27 cellular contexts compared by ENCODE assay signal in genomic region chr6:170207586-170207985, GRCh38.
DNase-seq lines count a peak whose midpoint lies in the region; ATAC-seq and TF ChIP-seq lines count a peak whose summit lies in the region.
"Had no signal": no experiment of that assay in that cellular context is flagged by ENCODE, and none has a peak within 500 bp of the region (broad histone marks: within the 10 kb centered on the region; RNA-seq: fewer than 3 reads in every experiment).

No MANE protein-coding gene starts in this region.

- POLR2A ChIA-PET in activated CD4-positive, alpha-beta T cell treated with anti-CD3 and anti-CD28 coated beads, Interleukin-2, amount 10 ng/mL, durations not matched to agents 7 days and 5 days (lab: Charles Lee), result no interaction called here
- POLR2A ChIA-PET in activated CD4-positive, alpha-beta T cell treated with anti-CD3 and anti-CD28 coated beads for 36 hours (lab: Charles Lee), result no interaction called here

- peaks cover 21% of the 10 kb centered on the region for H3K9me3 Mint-ChIP-seq in activated CD4-positive, alpha-beta T cell treated with anti-CD3 and anti-CD28 coated beads, Interleukin-2, amount 10 ng/mL, durations not matched to agents 7 days and 5 days
- H3K9me3 Mint-ChIP-seq in activated CD4-positive, alpha-beta T cell treated with anti-CD3 and anti-CD28 coated beads for 36 hours (ENCODE audit: low read depth), result peaks cover 10% of the 10 kb centered on the region
- H3K9me3 Mint-ChIP-seq in stimulated activated naive B cell treated with anti-CD40 and anti-IgM and Interleukin-4, amounts not matched to agents 10 μg/mL and 1 μg/mL and 100 μg/mL, for 72 hours, result peaks cover 13 to 17% of the 10 kb centered on the region in 2 donors

- no peak overlapping the region for H3K27ac ChIP-seq in right atrium auricular region
- no peak overlapping the region for H3K27ac ChIP-seq in left ventricle myocardium inferior (replicated peaks)
- H3K27ac ChIP-seq: C4-2B, left lung, neutrophil, upper lobe of left lung, VCaP had no signal

- H3K4me1 ChIP-seq in right atrium auricular region (no peaks in the 10 kb centered on the region), left ventricle myocardium inferior (no peaks in the 10 kb centered on the region)
- H3K4me1 ChIP-seq: Caco-2, left lung, upper lobe of left lung had no signal

- TF ChIP-seq CTCF in right atrium auricular region (IDR thresholded peaks at IDR 0.05) (no peak), left ventricle myocardium inferior (IDR thresholded peaks at IDR 0.05; ENCODE audit: borderline replicate concordance) (no peak)

- no peak overlapping the region for H3K4me3 Mint-ChIP-seq in activated CD4-positive, alpha-beta T cell treated with anti-CD3 and anti-CD28 coated beads, Interleukin-2, amount 10 ng/mL, durations not matched to agents 7 days and 5 days
- no peak overlapping the region for H3K4me3 Mint-ChIP-seq in activated CD4-positive, alpha-beta T cell treated with anti-CD3 and anti-CD28 coated beads for 36 hours
- no peak overlapping the region for H3K4me3 Mint-ChIP-seq in stimulated activated naive B cell treated with anti-CD40 and anti-IgM and Interleukin-4, amounts not matched to agents 10 μg/mL and 1 μg/mL and 100 μg/mL, for 72 hours
- H3K4me3 Mint-ChIP-seq: stimulated activated effector memory CD8-positive, alpha-beta T cell treated with anti-CD3 and anti-CD28 coated beads, Interleukin-12 subunit alpha, Interleukin-12 subunit beta, amount 100 ng/mL, for 72 hours had no signal

- ATAC-seq in activated CD4-positive, alpha-beta T cell treated with anti-CD3 and anti-CD28 coated beads for 36 hours, result no peak
- no peak for ATAC-seq in stimulated activated naive B cell treated with anti-CD40 and anti-IgM and Interleukin-4, amounts not matched to agents 10 μg/mL and 1 μg/mL and 100 μg/mL, for 72 hours (replicated peaks)
- no peak for ATAC-seq in GM19328 (IDR thresholded peaks at IDR 0.05; ENCODE audit: unreplicated experiment)
- no peak for ATAC-seq in HG03039 (IDR thresholded peaks at IDR 0.05; ENCODE audit: unreplicated experiment)
- ATAC-seq: left lung; stimulated activated effector memory CD8-positive, alpha-beta T cell treated with anti-CD3 and anti-CD28 coated beads, Interleukin-12 subunit alpha, Interleukin-12 subunit beta, amount 100 ng/mL, for 72 hours had no signal

- H3K27me3 ChIP-seq in right atrium auricular region, result no peaks in the 10 kb centered on the region
- peaks cover 32% of the 10 kb centered on the region for H3K27me3 ChIP-seq in left ventricle myocardium inferior (ENCODE audit: low read depth)
- H3K27me3 ChIP-seq: neutrophil had no signal

- DNase-seq in activated CD4-positive, alpha-beta T cell treated with anti-CD3 and anti-CD28 coated beads, Interleukin-2, amount 10 ng/mL, durations not matched to agents 7 days and 5 days, result peak; percentile 3
- DNase-seq in activated CD4-positive, alpha-beta T cell treated with anti-CD3 and anti-CD28 coated beads for 36 hours, result no peak
- peak; percentile 26 for DNase-seq in right atrium auricular region (ENCODE audit: low spot score)
- DNase-seq in left ventricle myocardium inferior, result no peak
- peak; percentile 60 for DNase-seq in mesenteric fat pad (ENCODE audit: low spot score)
- no peak for DNase-seq in stimulated activated naive B cell treated with anti-CD40 and anti-IgM and Interleukin-4, amounts not matched to agents 10 μg/mL and 1 μg/mL and 100 μg/mL, for 72 hours
- DNase-seq: activated CD4-positive, alpha-beta T cell treated with anti-CD3 and anti-CD28 coated beads for 4 hours; caudate nucleus; glutamatergic neuron; IMR-90; NCI-H1436; NCI-H2081 treated with DMSO at 0.1 percent for 48 hours; NCI-H446 treated with DMSO at 0.1 percent for 48 hours; NCI-H82; RPMI8226; substantia nigra; T1000 had no signal

- H3K4me3 ChIP-seq in right atrium auricular region (no peak overlapping the region), left ventricle myocardium inferior (no peak overlapping the region)
- H3K4me3 ChIP-seq: left lung, upper lobe of left lung had no signal

- no peaks in the 10 kb centered on the region for H3K9me3 ChIP-seq in right atrium auricular region
- no peaks in the 10 kb centered on the region for H3K9me3 ChIP-seq in left ventricle myocardium inferior (replicated peaks)
- H3K9me3 ChIP-seq: Caco-2, neutrophil, upper lobe of left lung had no signal

- H3K36me3 Mint-ChIP-seq in activated CD4-positive, alpha-beta T cell treated with anti-CD3 and anti-CD28 coated beads, Interleukin-2, amount 10 ng/mL, durations not matched to agents 7 days and 5 days (ENCODE audit: low read depth), result no peaks in the 10 kb centered on the region
- no peaks in the 10 kb centered on the region for H3K36me3 Mint-ChIP-seq in activated CD4-positive, alpha-beta T cell treated with anti-CD3 and anti-CD28 coated beads for 36 hours (ENCODE audit: low read depth)
- no peaks in the 10 kb centered on the region for H3K36me3 Mint-ChIP-seq in stimulated activated naive B cell treated with anti-CD40 and anti-IgM and Interleukin-4, amounts not matched to agents 10 μg/mL and 1 μg/mL and 100 μg/mL, for 72 hours
- H3K36me3 Mint-ChIP-seq: stimulated activated effector memory CD8-positive, alpha-beta T cell treated with anti-CD3 and anti-CD28 coated beads, Interleukin-12 subunit alpha, Interleukin-12 subunit beta, amount 100 ng/mL, for 72 hours had no signal

- intact Hi-C loops in activated CD4-positive, alpha-beta T cell treated with anti-CD3 and anti-CD28 coated beads for 36 hours (cut with DNase I, micrococcal nuclease), result no loop called here
- intact Hi-C loops in left ventricle myocardium inferior (cut with micrococcal nuclease), result no loop called here

- CTCF ChIA-PET in activated CD4-positive, alpha-beta T cell treated with anti-CD3 and anti-CD28 coated beads, Interleukin-2, amount 10 ng/mL, durations not matched to agents 7 days and 5 days (lab: Charles Lee), result no interaction called here
- CTCF ChIA-PET in activated CD4-positive, alpha-beta T cell treated with anti-CD3 and anti-CD28 coated beads for 36 hours (lab: Charles Lee), result no interaction called here

- no peaks in the 10 kb centered on the region for H3K27me3 Mint-ChIP-seq in activated CD4-positive, alpha-beta T cell treated with anti-CD3 and anti-CD28 coated beads, Interleukin-2, amount 10 ng/mL, durations not matched to agents 7 days and 5 days
- H3K27me3 Mint-ChIP-seq in activated CD4-positive, alpha-beta T cell treated with anti-CD3 and anti-CD28 coated beads for 36 hours, result no peaks in the 10 kb centered on the region
- H3K27me3 Mint-ChIP-seq in stimulated activated naive B cell treated with anti-CD40 and anti-IgM and Interleukin-4, amounts not matched to agents 10 μg/mL and 1 μg/mL and 100 μg/mL, for 72 hours, result peaks cover 4 to 7% of the 10 kb centered on the region in 2 donors

- no peak overlapping the region for H3K27ac Mint-ChIP-seq in activated CD4-positive, alpha-beta T cell treated with anti-CD3 and anti-CD28 coated beads, Interleukin-2, amount 10 ng/mL, durations not matched to agents 7 days and 5 days
- H3K27ac Mint-ChIP-seq in activated CD4-positive, alpha-beta T cell treated with anti-CD3 and anti-CD28 coated beads for 36 hours, result no peak overlapping the region
- no peak overlapping the region for H3K27ac Mint-ChIP-seq in stimulated activated naive B cell treated with anti-CD40 and anti-IgM and Interleukin-4, amounts not matched to agents 10 μg/mL and 1 μg/mL and 100 μg/mL, for 72 hours
- H3K27ac Mint-ChIP-seq: progenitor cell of endocrine pancreas; stimulated activated effector memory CD8-positive, alpha-beta T cell treated with anti-CD3 and anti-CD28 coated beads, Interleukin-12 subunit alpha, Interleukin-12 subunit beta, amount 100 ng/mL, for 72 hours had no signal

- H3K4me1 Mint-ChIP-seq in activated CD4-positive, alpha-beta T cell treated with anti-CD3 and anti-CD28 coated beads, Interleukin-2, amount 10 ng/mL, durations not matched to agents 7 days and 5 days, result no peaks in the 10 kb centered on the region
- H3K4me1 Mint-ChIP-seq in activated CD4-positive, alpha-beta T cell treated with anti-CD3 and anti-CD28 coated beads for 36 hours, result no peaks in the 10 kb centered on the region
- H3K4me1 Mint-ChIP-seq in stimulated activated naive B cell treated with anti-CD40 and anti-IgM and Interleukin-4, amounts not matched to agents 10 μg/mL and 1 μg/mL and 100 μg/mL, for 72 hours, result no peaks in the 10 kb centered on the region

- H3K36me3 ChIP-seq in right atrium auricular region, result no peaks in the 10 kb centered on the region
- H3K36me3 ChIP-seq in left ventricle myocardium inferior, result no peaks in the 10 kb centered on the region
- H3K36me3 ChIP-seq: left lung, neutrophil, upper lobe of left lung had no signal

Comparison
In these comparisons a context has a peak if more than half of its experiments do, and no peak if none do; other contexts are left out.
1. DNase-seq: peak in activated CD4-positive, alpha-beta T cell treated with anti-CD3 and anti-CD28 coated beads, Interleukin-2, amount 10 ng/mL, durations not matched to agents 7 days and 5 days (single experiment), right atrium auricular region (single experiment) and mesenteric fat pad (single experiment); none in activated CD4-positive, alpha-beta T cell treated with anti-CD3 and anti-CD28 coated beads for 36 hours (single experiment), left ventricle myocardium inferior (single experiment) and stimulated activated naive B cell treated with anti-CD40 and anti-IgM and Interleukin-4, amounts not matched to agents 10 μg/mL and 1 μg/mL and 100 μg/mL, for 72 hours (single experiment).